ENCODE assay signal across 2 cellular contexts in genomic region chr6:322940-323729, GRCh38.
A peak's percentile ranks its signal among the peaks of the same experiment; 100 is the strongest.
TF ChIP-seq lines count a peak whose summit lies in the region.

No MANE protein-coding gene starts in this region.

TF ChIP-seq in GM23338, 12 proteins besides CTCF, POLR2A, EP300 and RAD21:
- TF ChIP-seq ZNF462 (CRISPR knock-in tag; IDR thresholded peaks at IDR 0.05) (no peak), EZH2phosphoT487 (IDR thresholded peaks at IDR 0.05; ENCODE audit: unreplicated experiment) (no peak), REST (IDR thresholded peaks at IDR 0.05; ENCODE audit: unreplicated experiment) (no peak), EZH2 (IDR thresholded peaks at IDR 0.05; ENCODE audit: low read depth, unreplicated experiment) (no peak), JUNB (IDR thresholded peaks at IDR 0.05; ENCODE audit: unreplicated experiment) (no peak), ZNF114 (CRISPR knock-in tag; IDR thresholded peaks at IDR 0.05) (no peak), ZNF331 (CRISPR knock-in tag; IDR thresholded peaks at IDR 0.05; ENCODE audit: low read depth) (no peak), CREB1 (CRISPR knock-in tag; IDR thresholded peaks at IDR 0.05; ENCODE audit: low read depth) (no peak)
- TF ChIP-seq, protein P1, sequence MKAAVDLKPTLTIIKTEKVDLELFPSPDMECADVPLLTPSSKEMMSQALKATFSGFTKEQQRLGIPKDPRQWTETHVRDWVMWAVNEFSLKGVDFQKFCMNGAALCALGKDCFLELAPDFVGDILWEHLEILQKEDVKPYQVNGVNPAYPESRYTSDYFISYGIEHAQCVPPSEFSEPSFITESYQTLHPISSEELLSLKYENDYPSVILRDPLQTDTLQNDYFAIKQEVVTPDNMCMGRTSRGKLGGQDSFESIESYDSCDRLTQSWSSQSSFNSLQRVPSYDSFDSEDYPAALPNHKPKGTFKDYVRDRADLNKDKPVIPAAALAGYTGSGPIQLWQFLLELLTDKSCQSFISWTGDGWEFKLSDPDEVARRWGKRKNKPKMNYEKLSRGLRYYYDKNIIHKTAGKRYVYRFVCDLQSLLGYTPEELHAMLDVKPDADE (IDR thresholded peaks at IDR 0.05): no peak

TF ChIP-seq in GM12878, 131 proteins besides CTCF, POLR2A, EP300 and RAD21 (continues in another document):
- TF ChIP-seq PRDM15 (CRISPR knock-in tag; IDR thresholded peaks at IDR 0.05) (no peak), CREB1 (IDR thresholded peaks at IDR 0.05; ENCODE audit: low read depth) (no peak), CHD2 (IDR thresholded peaks at IDR 0.05; ENCODE audit: borderline replicate concordance, low read depth, low read length) (0 out of 2 replicates have a peak, but pooled peaks have one; percentile 31), ETV6 (conservative IDR thresholded peaks at IDR 0.05 in 1 of 2, IDR thresholded peaks at IDR 0.05 in 1 of 2; ENCODE audit: borderline replicate concordance in 1 of 2, low read depth in 1 of 2) (no peak), CHD1 (IDR thresholded peaks at IDR 0.05; ENCODE audit: low read depth, low read length) (no peak), SMAD1 (IDR thresholded peaks at IDR 0.05; ENCODE audit: low read depth, partially characterized antibody) (no peak), ZSCAN29 (IDR thresholded peaks at IDR 0.05) (no peak), ZNF622 (IDR thresholded peaks at IDR 0.05) (no peak), SREBF1 (IDR thresholded peaks at IDR 0.05; ENCODE audit: low read length) (no peak), CEBPZ (IDR thresholded peaks at IDR 0.05; ENCODE audit: low read depth, low read length) (no peak), ZBED1 (IDR thresholded peaks at IDR 0.05; ENCODE audit: borderline replicate concordance) (no peak), TBL1XR1 (IDR thresholded peaks at IDR 0.05; ENCODE audit: low read depth, low read length) (no peak), HSF1 (IDR thresholded peaks at IDR 0.05; ENCODE audit: low read depth, low read length) (no peak), BHLHE40 (IDR thresholded peaks at IDR 0.05; ENCODE audit: borderline replicate concordance in 1 of 2, low read depth in 2 of 2, low read length in 1 of 2) (0 out of 4 replicates have a peak, but pooled peaks of 1 of the 2 experiments have one; percentile 14), POU2F2 (IDR thresholded peaks at IDR 0.05; ENCODE audit: borderline replicate concordance, low read depth, low read length) (0 out of 3 replicates have a peak, but pooled peaks have one; percentile 8), RCOR1 (conservative IDR thresholded peaks at IDR 0.05; ENCODE audit: low read depth, low read length) (no peak), SMAD5 (IDR thresholded peaks at IDR 0.05; ENCODE audit: low read depth) (no peak), EGR1 (IDR thresholded peaks at IDR 0.05; ENCODE audit: borderline replicate concordance in 1 of 2, low read depth in 2 of 2, low read length in 2 of 2) (no peak), RBBP5 (conservative IDR thresholded peaks at IDR 0.05) (no peak), IRF4 (IDR thresholded peaks at IDR 0.05; ENCODE audit: low read depth, low read length) (0 out of 2 replicates have a peak, but pooled peaks have one; percentile 6), MTA2 (IDR thresholded peaks at IDR 0.05; ENCODE audit: low read depth) (peak; percentile 21; the same call in 1 of the 2 replicates), CBX3 (IDR thresholded peaks at IDR 0.05; ENCODE audit: borderline replicate concordance, low read depth) (no peak), EED (IDR thresholded peaks at IDR 0.05; ENCODE audit: low read depth) (peak; percentile 45), NBN (IDR thresholded peaks at IDR 0.05) (peak; percentile 43), BCL3 (IDR thresholded peaks at IDR 0.05; ENCODE audit: borderline replicate concordance, insufficient read depth, low read depth, low read length, poor library complexity, severe bottlenecking) (no peak), ZBTB33 (IDR thresholded peaks at IDR 0.05) (no peak), IKZF1 (conservative IDR thresholded peaks at IDR 0.05) (peak; percentile 67), BACH1 (IDR thresholded peaks at IDR 0.05; ENCODE audit: borderline replicate concordance) (no peak; the same call in 1 of the 2 replicates), KDM1A (IDR thresholded peaks at IDR 0.05; ENCODE audit: borderline replicate concordance) (no peak), EZH2 (IDR thresholded peaks at IDR 0.05; ENCODE audit: borderline replicate concordance, control insufficient read depth, low read depth, low read length) (no peak), CUX1 (IDR thresholded peaks at IDR 0.05; ENCODE audit: insufficient replicate concordance, low read depth, low read length) (peak; percentile 76)
- TF ChIP-seq, protein P2, sequence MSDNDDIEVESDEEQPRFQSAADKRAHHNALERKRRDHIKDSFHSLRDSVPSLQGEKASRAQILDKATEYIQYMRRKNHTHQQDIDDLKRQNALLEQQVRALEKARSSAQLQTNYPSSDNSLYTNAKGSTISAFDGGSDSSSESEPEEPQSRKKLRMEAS (IDR thresholded peaks at IDR 0.05; ENCODE audit: low read depth, low read length): peak; percentile 22; the same call in 1 of the 2 replicates
- TF ChIP-seq, protein P3, sequence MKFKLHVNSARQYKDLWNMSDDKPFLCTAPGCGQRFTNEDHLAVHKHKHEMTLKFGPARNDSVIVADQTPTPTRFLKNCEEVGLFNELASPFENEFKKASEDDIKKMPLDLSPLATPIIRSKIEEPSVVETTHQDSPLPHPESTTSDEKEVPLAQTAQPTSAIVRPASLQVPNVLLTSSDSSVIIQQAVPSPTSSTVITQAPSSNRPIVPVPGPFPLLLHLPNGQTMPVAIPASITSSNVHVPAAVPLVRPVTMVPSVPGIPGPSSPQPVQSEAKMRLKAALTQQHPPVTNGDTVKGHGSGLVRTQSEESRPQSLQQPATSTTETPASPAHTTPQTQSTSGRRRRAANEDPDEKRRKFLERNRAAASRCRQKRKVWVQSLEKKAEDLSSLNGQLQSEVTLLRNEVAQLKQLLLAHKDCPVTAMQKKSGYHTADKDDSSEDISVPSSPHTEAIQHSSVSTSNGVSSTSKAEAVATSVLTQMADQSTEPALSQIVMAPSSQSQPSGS (IDR thresholded peaks at IDR 0.05; ENCODE audit: low read length): no peak
